Comparison of ENCODE assay signal across 16 cellular contexts in the genomic region with DNA sequence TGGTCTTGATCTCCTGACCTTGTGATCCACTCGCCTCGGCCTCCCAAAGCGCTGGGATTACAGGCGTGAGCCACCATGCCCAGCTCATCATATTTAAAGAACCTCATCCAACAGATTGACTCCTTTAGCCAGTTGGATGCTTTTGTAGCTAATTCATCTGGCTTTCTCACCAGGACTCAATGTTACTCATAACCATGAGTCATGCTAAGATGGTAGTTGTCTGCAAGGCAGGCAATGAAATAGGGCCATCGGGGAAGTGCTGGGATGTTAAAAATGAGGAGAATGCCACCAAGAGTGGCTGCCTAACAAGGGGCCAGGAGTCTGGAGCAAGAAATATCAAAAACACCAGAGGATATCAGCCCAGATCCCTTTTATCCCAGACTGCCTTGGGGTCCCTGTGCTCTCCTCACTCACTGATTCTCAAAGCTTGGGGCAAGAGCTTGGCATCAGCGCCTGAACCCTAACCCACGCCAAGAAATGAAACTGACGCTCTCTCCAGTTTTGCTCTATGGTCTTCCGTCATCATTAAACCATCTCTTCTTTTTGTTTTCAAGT. TPM values are rescaled to one million over a fixed set of nuclear protein-coding genes. Genes with fewer than 3 reads are reported as not detected.
DNase-seq lines count a peak whose midpoint lies in the region; ATAC-seq, FAIRE-seq and TF ChIP-seq lines count a peak whose summit lies in the region.
"Had no signal": no experiment of that assay in that cellular context is flagged by ENCODE, and none has a peak within 500 bp of the region (broad histone marks: within the 10 kb centered on the region; RNA-seq: fewer than 3 reads in every experiment).

No MANE protein-coding gene starts in this region.

- H3K4ac ChIP-seq in H9 (ENCODE audit: low read depth, low read length), result no peak overlapping the region

- H3K9ac ChIP-seq in K562 (ENCODE audit: insufficient read depth in 1 of 2, low read depth in 2 of 2, low read length in 2 of 2) (no peak overlapping the region), H9 (ENCODE audit: extremely low read depth, insufficient read length, low read length) (no peak overlapping the region)

- DNase-seq in AG08396 (ENCODE audit: low spot score) (peak; percentile 47), LHCN-M2 (ENCODE audit: low read depth) (peak; percentile 62), K562 (ENCODE audit: extremely low read depth in 1 of 4, low spot score in 3 of 4) (no peak), kidney epithelial cell (ENCODE audit: low read depth) (peak; percentile 55), H9 (no peak), NCI-H2029 treated with DMSO at 0.1 percent for 48 hours (lab: John Stamatoyannopoulos, UW) (no peak)
- DNase-seq: activated CD4-positive, alpha-beta T cell treated with anti-CD3 and anti-CD28 coated beads for 4 hours; naive thymus-derived CD4-positive, alpha-beta T cell; NCI-H1436; small intestine; upper lobe of right lung had no signal

- no peak overlapping the region for H3K18ac ChIP-seq in H9 (ENCODE audit: insufficient read length, low read depth, low read length)

- intact Hi-C loops in K562 (cut with micrococcal nuclease), result no loop called here

- no peak overlapping the region for H3K14ac ChIP-seq in H9 (ENCODE audit: insufficient read depth, low read length)

- no peak for FAIRE-seq in K562 (lab: Jason Lieb, UNC)
- FAIRE-seq: islet of Langerhans, small intestine had no signal

- no peak overlapping the region for H3K23ac ChIP-seq in H9 (ENCODE audit: insufficient read length, low read depth, low read length)

- H3K9me3 Mint-ChIP-seq in H9, result peaks cover 0 to 6% of the 10 kb centered on the region in 2 experiments; a peak in 1 of 5 replicates

- peaks cover 6 to 7% of the 10 kb centered on the region in 2 experiments; a peak in 3 of 4 replicates for H3K4me1 Mint-ChIP-seq in H9
- H3K4me1 Mint-ChIP-seq: naive thymus-derived CD4-positive, alpha-beta T cell had no signal

- H2BK12ac ChIP-seq in H9 (ENCODE audit: insufficient read length, low read depth, low read length), result no peak overlapping the region

- H3K4me3 Mint-ChIP-seq in H9, result no peak overlapping the region
- H3K4me3 Mint-ChIP-seq: naive thymus-derived CD4-positive, alpha-beta T cell had no signal

- H3K23me2 ChIP-seq in H9 (ENCODE audit: insufficient read length, low read depth, low read length, poor library complexity, severe bottlenecking), result no peaks in the 10 kb centered on the region

- CTCF ChIA-PET in K562 (lab: Yijun Ruan, JAX; ENCODE audit: low intra/inter-chr PET ratio), result no interaction called here

- peaks cover 2% of the 10 kb centered on the region for H3K27me3 Mint-ChIP-seq in H9 (ENCODE audit: low read depth)

- WGBS in K562 (ENCODE audit: insufficient coverage, low coverage, missing lambda C conversion rate), result 38% methylated on average over 9 of the region's 9 CpGs
- WGBS in H9 (ENCODE audit: extremely low coverage, insufficient read length, low lambda C conversion rate), result no CpG with 5 or more reads among the region's 9 CpGs

- H4K20me1 ChIP-seq in K562 (replicated peaks; ENCODE audit: control insufficient read depth, insufficient read depth, low read length) (no peaks in the 10 kb centered on the region), H9 (ENCODE audit: control insufficient read depth, insufficient read depth, insufficient read length) (no peaks in the 10 kb centered on the region)

- no peaks in the 10 kb centered on the region for H3K9me1 ChIP-seq in K562 (ENCODE audit: control insufficient read depth, insufficient read depth, low read length)

- H3K9me3 ChIP-seq in K562 (replicated peaks; ENCODE audit: control insufficient read depth, insufficient read depth, low read depth, low read length) (no peaks in the 10 kb centered on the region), H9 (ENCODE audit: control insufficient read depth, low read depth, low read length) (no peaks in the 10 kb centered on the region)
- H3K9me3 ChIP-seq: upper lobe of right lung had no signal

- no peak for TF ChIP-seq EP300 in K562 (IDR thresholded peaks at IDR 0.05; ENCODE audit: low read length)

- TF ChIP-seq RAD21 in K562 (CRISPR knock-in tag; conservative IDR thresholded peaks at IDR 0.05 in 1 of 2, IDR thresholded peaks at IDR 0.05 in 1 of 2), result no peak

- no peak overlapping the region for H4K5ac ChIP-seq in H9 (ENCODE audit: insufficient read length, low read depth, low read length)

- H2BK120ac ChIP-seq in H9 (ENCODE audit: low read depth, low read length, poor library complexity, severe bottlenecking), result no peak overlapping the region

- H3K4me3 ChIP-seq in K562, result no peak overlapping the region
- H3K4me3 ChIP-seq in kidney epithelial cell (ENCODE audit: low read depth, low read length), result no peak overlapping the region
- H3K4me3 ChIP-seq: cardiac muscle cell, upper lobe of right lung had no signal

- no peak overlapping the region for H3K27ac Mint-ChIP-seq in H9
- H3K27ac Mint-ChIP-seq: naive thymus-derived CD4-positive, alpha-beta T cell had no signal

- H3K36me3 ChIP-seq in K562 (ENCODE audit: control insufficient read depth, insufficient read depth, low read length) (no peaks in the 10 kb centered on the region), kidney epithelial cell (ENCODE audit: control insufficient read depth, insufficient read depth, low read length) (no peaks in the 10 kb centered on the region)
- H3K36me3 ChIP-seq: cardiac muscle cell, upper lobe of right lung had no signal

- TF ChIP-seq POLR2A in K562 (conservative IDR thresholded peaks at IDR 0.05), result no peak

- no peak overlapping the region for H2AK5ac ChIP-seq in H9 (ENCODE audit: insufficient read length, low read length)

- TF ChIP-seq CTCF in K562 (IDR thresholded peaks at IDR 0.05 in 2 of 3, conservative IDR thresholded peaks at IDR 0.05 in 1 of 3; ENCODE audit: insufficient read depth in 2 of 3, low read depth in 1 of 3, low read length in 3 of 3), result no peak
- no peak for TF ChIP-seq CTCF in kidney epithelial cell (IDR thresholded peaks at IDR 0.05; ENCODE audit: insufficient read depth, low read length, poor library complexity, severe bottlenecking)
- no peak for TF ChIP-seq CTCF in H9 (conservative IDR thresholded peaks at IDR 0.05)

- H2AFZ ChIP-seq in K562 (ENCODE audit: low read depth, low read length) (peak overlapping the region; percentile 44; the same call in 1 of the 2 replicates), H9 (ENCODE audit: low read length) (no peak overlapping the region)

- no TSS peak for BruUV-seq in K562 (replicated peaks; lab: Mats Ljungman, UMichigan)

- ATAC-seq in K562, result no peak
- ATAC-seq in GM18861 (IDR thresholded peaks at IDR 0.05; ENCODE audit: unreplicated experiment), result no peak
- ATAC-seq in GM19351 (IDR thresholded peaks at IDR 0.05; ENCODE audit: unreplicated experiment), result no peak
- ATAC-seq: naive thymus-derived CD4-positive, alpha-beta T cell; upper lobe of right lung had no signal

- in situ Hi-C loops in K562 (cut with MboI), result no loop called here

- H4K8ac ChIP-seq in H9 (replicated peaks; ENCODE audit: insufficient read length, low read depth, low read length), result no peak overlapping the region

- H3K4me2 ChIP-seq in K562 (ENCODE audit: insufficient read depth, low read length) (no peak overlapping the region), H9 (ENCODE audit: insufficient read depth, insufficient read length, low read length) (no peak overlapping the region)

- H2BK5ac ChIP-seq in H9 (ENCODE audit: insufficient read length, low read length), result no peak overlapping the region

- H3K27ac ChIP-seq in K562 (ENCODE audit: extremely low read depth, low read depth, low read length) (no peak overlapping the region), H9 (ENCODE audit: insufficient read length, low read depth, low read length) (no peak overlapping the region)
- H3K27ac ChIP-seq: C4-2B, cardiac muscle cell, upper lobe of right lung had no signal

- POLR2A ChIA-PET in K562 (lab: Yijun Ruan, JAX), result no interaction called here

- H3K4me1 ChIP-seq in K562 (replicated peaks in 1 of 2; ENCODE audit: control insufficient read depth in 2 of 2, insufficient read depth in 2 of 2, low read length in 2 of 2), result peaks cover 0 to 3% of the 10 kb centered on the region in 2 experiments; a peak in 1 of 5 replicates
- no peaks in the 10 kb centered on the region for H3K4me1 ChIP-seq in H9 (ENCODE audit: insufficient read depth, low read length)
- H3K4me1 ChIP-seq: upper lobe of right lung had no signal

- peaks cover 0 to 3% of the 10 kb centered on the region in 2 experiments; a peak in 1 of 5 replicates for H3K27me3 ChIP-seq in K562 (ENCODE audit: control insufficient read depth in 2 of 2, insufficient read depth in 2 of 2, low read length in 2 of 2)
- no peaks in the 10 kb centered on the region for H3K27me3 ChIP-seq in kidney epithelial cell (ENCODE audit: control insufficient read depth, insufficient read depth, low read length)
- H3K27me3 ChIP-seq in H9 (ENCODE audit: insufficient read depth, low read length), result no peaks in the 10 kb centered on the region
- H3K27me3 ChIP-seq: cardiac muscle cell, upper lobe of right lung had no signal

- no peak overlapping the region for H3K56ac ChIP-seq in H9 (ENCODE audit: insufficient read length, low read depth, low read length)

- H3K36me3 Mint-ChIP-seq in H9 (ENCODE audit: insufficient read depth in 1 of 3, low read depth in 3 of 3), result no peaks in the 10 kb centered on the region
- H3K36me3 Mint-ChIP-seq: naive thymus-derived CD4-positive, alpha-beta T cell had no signal

- no peaks in the 10 kb centered on the region for H3K79me1 ChIP-seq in H9 (ENCODE audit: insufficient read depth, low read depth, low read length, poor library complexity, severe bottlenecking)

- H2BK20ac ChIP-seq in H9 (ENCODE audit: low read depth, low read length, poor library complexity, severe bottlenecking), result no peak overlapping the region

- no peak overlapping the region for H3T11ph ChIP-seq in H9 (ENCODE audit: low read length)

- H3K79me2 ChIP-seq in K562 (ENCODE audit: control insufficient read depth, insufficient read depth, low read length) (no peaks in the 10 kb centered on the region), H9 (ENCODE audit: insufficient read depth, low read length) (no peaks in the 10 kb centered on the region)

- no peak overlapping the region for H4K91ac ChIP-seq in H9 (ENCODE audit: insufficient read length, low read depth, low read length)

- no peak overlapping the region for H2BK15ac ChIP-seq in H9 (ENCODE audit: low read depth, low read length)

RNA-seq across cellular contexts. Expression of gene PCOLCE2, which starts 7.4 kb away (rescaled TPM):
- total RNA-seq in LHCN-M2 (2014; rRNA removed) (0.75 and 4.9 TPM in 2 replicates), K562 (2014; rRNA removed) (0.73 and 0.86 TPM in 2 replicates), K562 (2014; rRNA removed; fragmentation: Illumina TruSeq; extraction: Trizol) (0.65 and 0.83 TPM in 2 replicates), K562 (2015; rRNA removed; fragmentation: Illumina TruSeq; extraction: Trizol) (0.40 and 0.49 TPM in 2 replicates), K562 (2021) (0.49 and 1.0 TPM in 2 replicates), kidney epithelial cell (1.7 and 3.4 TPM in 2 replicates), H9 (2021) (6.8 and 9.2 TPM in 2 replicates)
- polyA plus RNA-seq in LHCN-M2 (2012), result 0.60 TPM
- total RNA-seq in K562 (2011; cell fraction: chromatin; rRNA removed; ENCODE audit: low replicate concordance), result 4.6 and 8.1 TPM in 2 replicates
- 3.2 and 3.3 TPM in 2 replicates for total RNA-seq in K562 (2011; cell fraction: nucleolus; rRNA removed)
- total RNA-seq in K562 (2011; cell fraction: nucleoplasm; rRNA removed), result 6.0 and 6.3 TPM in 2 replicates
- polyA plus RNA-seq in K562 (2011; rRNA removed) (1.1 and 1.2 TPM in 2 replicates), K562 (2014; fragmentation: Illumina TruSeq; extraction: Trizol) (0.64 and 0.72 TPM in 2 replicates), K562 (2014; fragmentation: Nextera tagmentation; extraction: Ambion mirVana) (under 1 TPM; 0.18 to 0.39 TPM), K562 (2014; rRNA removed) (0.59 and 1.2 TPM in 2 replicates)
- polyA plus RNA-seq in K562 (2011; cell fraction: cytosol; rRNA removed), result 0.58 and 0.73 TPM in 2 replicates
- 0.76 and 0.98 TPM in 2 replicates for polyA plus RNA-seq in K562 (2011; cell fraction: nucleus; rRNA removed)
- 0.18 and 0.29 TPM in 2 replicates for polyA plus RNA-seq in K562 (2012)
- 0.91 and 1.2 TPM in 2 replicates for polyA minus RNA-seq in K562 (2011; rRNA and poly(A)+ RNA removed)
- not detected in 2 replicates for polyA minus RNA-seq in K562 (2011; cell fraction: cytosol; rRNA and poly(A)+ RNA removed)
- 0.33 and 1.3 TPM in 2 replicates for polyA minus RNA-seq in K562 (2011; cell fraction: nucleus; rRNA and poly(A)+ RNA removed)
- total RNA-seq: naive thymus-derived CD4-positive, alpha-beta T cell had no signal
- polyA plus RNA-seq: naive thymus-derived CD4-positive, alpha-beta T cell had no signal

Comparison
In these comparisons a context has a peak if more than half of its experiments do, and no peak if none do; other contexts are left out.
1. DNase-seq: peak in AG08396 (single experiment), LHCN-M2 (single experiment) and kidney epithelial cell (single experiment); none in K562 (0 of 4), H9 (single experiment) and NCI-H2029 treated with DMSO at 0.1 percent for 48 hours (single experiment).